8 cellular contexts compared by ENCODE assay signal in genomic region chr20:25247100-25247665, GRCh38. TPM values are rescaled to one million over a fixed set of nuclear protein-coding genes. Genes with fewer than 3 reads are reported as not detected.
DNase-seq lines count a peak whose midpoint lies in the region; ATAC-seq and TF ChIP-seq lines count a peak whose summit lies in the region.

No MANE protein-coding gene starts in this region.

- H3K9me3 ChIP-seq in Karpas-422 (ENCODE audit: low read length), result no peaks in the 10 kb centered on the region
- no peaks in the 10 kb centered on the region for H3K9me3 ChIP-seq in ectodermal cell (ENCODE audit: control insufficient read depth, low read length)
- no peaks in the 10 kb centered on the region for H3K9me3 ChIP-seq in right lobe of liver
- H3K9me3 ChIP-seq in stomach, result no peaks in the 10 kb centered on the region

- H3K4me2 ChIP-seq in Karpas-422 (ENCODE audit: low read depth, low read length, poor library complexity, severe bottlenecking), result peak overlapping the region; percentile 93

- peak; percentile 20 for ATAC-seq in GM21447 (IDR thresholded peaks at IDR 0.05; ENCODE audit: unreplicated experiment)
- ATAC-seq in T-cell (replicated peaks in 1 of 4), result peak; percentile 20 to 27 (median 25)
- ATAC-seq in right lobe of liver, result peak; percentile 75 to 85 (median 80)

- peak overlapping the region; percentile 98 for H3K4me3 ChIP-seq in Karpas-422 (ENCODE audit: low read length)
- H3K4me3 ChIP-seq in ectodermal cell (ENCODE audit: insufficient read depth, low read depth, low read length), result peak overlapping the region; percentile 78
- H3K4me3 ChIP-seq in right lobe of liver, result peak overlapping the region; percentile 85 to 95 (median 86)
- peak overlapping the region; percentile 77 to 96 (median 92) for H3K4me3 ChIP-seq in stomach

- peaks cover 2 to 5% of the 10 kb centered on the region in 2 donors for H3K27me3 Mint-ChIP-seq in T-cell

- peak overlapping the region; percentile 98 for H3K9ac ChIP-seq in Karpas-422 (ENCODE audit: low read length)

- H3K4me1 Mint-ChIP-seq in T-cell, result peaks cover 42 to 49% (median 44%) of the 10 kb centered on the region in 3 donors

- peak overlapping the region; percentile 92 to 94 (median 92) for H3K4me3 Mint-ChIP-seq in T-cell

- TF ChIP-seq EP300 in stomach (IDR thresholded peaks at IDR 0.05), result no peak

- H3K27ac ChIP-seq in Karpas-422 (ENCODE audit: low read length) (peak overlapping the region; percentile 98), ectodermal cell (ENCODE audit: insufficient read depth, low read depth, low read length, poor library complexity, severe bottlenecking) (no peak overlapping the region), right lobe of liver (peak overlapping the region; percentile 82 to 86 (median 86)), stomach (peak overlapping the region; percentile 90 to 99 (median 94))

- H4K20me1 ChIP-seq in Karpas-422 (ENCODE audit: insufficient read depth, low read depth, low read length), result peaks cover 36% of the 10 kb centered on the region

- H2AFZ ChIP-seq in Karpas-422 (ENCODE audit: low read length), result no peak overlapping the region

- H3K4me1 ChIP-seq in Karpas-422 (ENCODE audit: low read length), result peaks cover 87% of the 10 kb centered on the region
- peaks cover 10% of the 10 kb centered on the region for H3K4me1 ChIP-seq in ectodermal cell (ENCODE audit: control insufficient read depth, insufficient read depth, low read length)
- peaks cover 0 to 12% (median 3%) of the 10 kb centered on the region in 4 donors for H3K4me1 ChIP-seq in right lobe of liver
- H3K4me1 ChIP-seq in stomach, result peaks cover 26 to 51% (median 47%) of the 10 kb centered on the region in 4 donors

- H3K36me3 Mint-ChIP-seq in T-cell, result no peaks in the 10 kb centered on the region

- no peaks in the 10 kb centered on the region for H3K9me3 Mint-ChIP-seq in T-cell

- H3K27ac Mint-ChIP-seq in T-cell, result peak overlapping the region; percentile 67 to 79

- H3K36me3 ChIP-seq in Karpas-422 (ENCODE audit: insufficient read depth, low read length) (peaks cover 22% of the 10 kb centered on the region), ectodermal cell (ENCODE audit: control insufficient read depth, insufficient read depth, low read length) (no peaks in the 10 kb centered on the region), right lobe of liver (no peaks in the 10 kb centered on the region), stomach (no peaks in the 10 kb centered on the region)

- TF ChIP-seq CTCF in right lobe of liver (IDR thresholded peaks at IDR 0.05) (peak; percentile 26 to 58 (median 52)), stomach (IDR thresholded peaks at IDR 0.05) (peak in 5 of 7 experiments; percentile 15 to 51 (median 31))

- peak; percentile 66 for DNase-seq in DMS53 treated with DMSO at 0.1 percent for 48 hours (lab: John Stamatoyannopoulos, UW; ENCODE audit: unreplicated experiment)
- peak; percentile 73 for DNase-seq in Karpas-422
- DNase-seq in T-cell, result peak in 10 of 34 experiments; percentile 4 to 26 (median 8)
- DNase-seq in right lobe of liver, result peak; percentile 69 to 79 (median 78)
- peak; percentile 68 for DNase-seq in stomach
- no peak for DNase-seq in NK-92 (lab: John Stamatoyannopoulos, UW; ENCODE audit: unreplicated experiment)

- H3K79me2 ChIP-seq in Karpas-422 (ENCODE audit: low read length), result peaks cover 42% of the 10 kb centered on the region

- POLR2A ChIA-PET in T-cell (lab: Charles Lee), result no interaction called here

- H3K9me2 ChIP-seq in Karpas-422 (replicated peaks; ENCODE audit: insufficient read depth, low read length), result no peaks in the 10 kb centered on the region

- TF ChIP-seq POLR2A in right lobe of liver (IDR thresholded peaks at IDR 0.05) (no peak), stomach (IDR thresholded peaks at IDR 0.05) (no peak)

- intact Hi-C loops in right lobe of liver (cut with DNase I), result no loop called here
- intact Hi-C loops in stomach (cut with DNase I; ENCODE audit: low total_unique reads), result no loop called here

- H3K27me3 ChIP-seq in Karpas-422 (ENCODE audit: low read length), result no peaks in the 10 kb centered on the region
- peaks cover 16% of the 10 kb centered on the region for H3K27me3 ChIP-seq in ectodermal cell (ENCODE audit: control insufficient read depth, insufficient read depth, low read length, poor library complexity, severe bottlenecking)
- H3K27me3 ChIP-seq in right lobe of liver, result no peaks in the 10 kb centered on the region
- no peaks in the 10 kb centered on the region for H3K27me3 ChIP-seq in stomach

- WGBS in ectodermal cell, 2 experiments, result 5 to 6% methylated on average over 28 of the region's 28 CpGs
- WGBS in right lobe of liver (ENCODE audit: insufficient coverage, low coverage, low lambda C conversion rate, missing lambda C conversion rate), result 4% methylated on average over 14 of the region's 28 CpGs
- whole genome bisulfite sequencing in stomach, 5 donors, result 3 to 16% (median 5%) methylated on average over 5 to 28 of the region's 28 CpGs

- CTCF ChIA-PET in T-cell (lab: Charles Lee), result interaction anchor here (1.0 to 1.5 kb wide), 5 partner anchors 14 to 253 kb away, joined by 3 to 4 read pairs (median 3); partner anchors contain the start of gene GINS1 (in 1 of the 2)

RNA-seq across cellular contexts. Expression of gene PYGB, which starts 0.7 kb away (rescaled TPM):
- total RNA-seq in Karpas-422 (2014; rRNA removed; shearing (Covaris generic); ENCODE audit: low replicate concordance), result 188 and 302 TPM in 2 replicates
- total RNA-seq in T-cell, result 10 to 100 TPM; 29.7 to 53.4 (median 36.5) TPM
- polyA plus RNA-seq in ectodermal cell (2013, experiment 1 of 4), result 54.4 TPM
- polyA plus RNA-seq in ectodermal cell (2013, experiment 2 of 4), result 59.8 TPM
- 35.7 TPM for polyA plus RNA-seq in ectodermal cell (2013, experiment 3 of 4)
- 40.4 TPM for polyA plus RNA-seq in ectodermal cell (2013, experiment 4 of 4)
- 10 to 100 TPM in 3 of 6 experiments, 1 to 10 TPM in 3; 6.6 to 27.4 (median 13.2) TPM for total RNA-seq in right lobe of liver
- total RNA-seq in stomach, result 100 to 1,000 TPM in 2 of 5 donors, 10 to 100 TPM in 3; 34.4 to 116 (median 78.8) TPM
- 10 to 100 TPM; 23.1 to 34.0 (median 28.8) TPM for polyA plus RNA-seq in stomach

RNA-seq across cellular contexts. Expression of gene ENTPD6, which starts 51.7 kb away (rescaled TPM):
- 100 and 125 TPM in 2 replicates for total RNA-seq in Karpas-422 (2014; rRNA removed; shearing (Covaris generic); ENCODE audit: low replicate concordance)
- 100 to 1,000 TPM in 1 of 5 donors, 10 to 100 TPM in 4; 80.5 to 102 (median 90.9) TPM for total RNA-seq in T-cell
- polyA plus RNA-seq in ectodermal cell (2013, experiment 1 of 4), result 54.5 TPM
- 63.7 TPM for polyA plus RNA-seq in ectodermal cell (2013, experiment 2 of 4)
- 42.9 TPM for polyA plus RNA-seq in ectodermal cell (2013, experiment 3 of 4)
- 45.0 TPM for polyA plus RNA-seq in ectodermal cell (2013, experiment 4 of 4)
- total RNA-seq in right lobe of liver, result 10 to 100 TPM; 28.8 to 48.4 (median 34.6) TPM
- total RNA-seq in stomach, result 100 to 1,000 TPM in 3 of 5 donors, 10 to 100 TPM in 2; 44.2 to 110 (median 104) TPM
- polyA plus RNA-seq in stomach, result 10 to 100 TPM; 38.5 to 56.6 (median 40.7) TPM

Comparison
In these comparisons a context has a peak if more than half of its experiments do, and no peak if none do; other contexts are left out.
1. ATAC-seq: peak in every context shown above with its lines; median percentile 80 in right lobe of liver; 25 in T-cell; 20 in GM21447.